21 cellular contexts compared by ENCODE assay signal in the genomic region with DNA sequence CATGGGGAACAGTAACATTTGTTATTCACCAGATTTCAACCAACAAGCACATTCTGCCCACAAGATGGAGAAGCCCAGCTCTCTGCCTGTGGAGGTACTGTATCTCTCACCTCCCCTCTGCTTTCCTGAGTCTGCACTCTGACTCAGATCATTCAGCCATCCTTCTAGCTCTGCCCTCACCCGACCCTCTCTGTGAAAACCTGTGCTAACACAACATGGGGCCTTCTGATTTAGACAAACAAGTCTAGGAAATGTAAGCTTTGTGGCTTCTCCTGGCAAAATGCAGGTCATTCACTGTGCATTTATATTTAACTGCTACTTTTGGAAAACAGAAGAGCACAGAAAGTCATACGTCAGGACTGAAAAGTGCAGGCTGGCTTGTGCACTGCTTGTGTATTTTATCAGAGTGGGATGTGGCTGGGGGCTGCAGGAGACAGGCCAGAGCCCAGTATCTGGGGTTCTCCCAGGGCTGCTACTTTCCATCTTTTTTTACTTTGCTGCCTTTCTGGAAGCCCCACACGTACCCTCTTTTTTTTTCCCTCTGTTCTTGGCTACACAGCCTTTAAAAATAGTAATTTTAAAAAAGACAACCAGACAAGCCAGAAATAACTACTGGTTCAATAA. TPM values are rescaled to one million over a fixed set of nuclear protein-coding genes. Genes with fewer than 3 reads are reported as not detected.
DNase-seq lines count a peak whose midpoint lies in the region; FAIRE-seq and TF ChIP-seq lines count a peak whose summit lies in the region.
"Had no signal": no experiment of that assay in that cellular context is flagged by ENCODE, and none has a peak within 500 bp of the region (broad histone marks: within the 10 kb centered on the region; RNA-seq: fewer than 3 reads in every experiment).

No MANE protein-coding gene starts in this region.

- H3K4me1 ChIP-seq in OCI-LY7 (ENCODE audit: insufficient read depth, low read length, poor library complexity, severe bottlenecking), result peaks cover 5% of the 10 kb centered on the region
- H3K4me1 ChIP-seq: body of pancreas, prostate gland had no signal

- no peaks in the 10 kb centered on the region for H3K9me2 ChIP-seq in OCI-LY7 (ENCODE audit: insufficient read depth, low read length)

- no peaks in the 10 kb centered on the region for H3K9me3 ChIP-seq in OCI-LY7 (ENCODE audit: low read length)
- H3K9me3 ChIP-seq: body of pancreas, prostate gland had no signal

- no peak for TF ChIP-seq CTCF in OCI-LY7 (conservative IDR thresholded peaks at IDR 0.05; ENCODE audit: low read length)
- no peak for TF ChIP-seq CTCF in epithelial cell of esophagus (IDR thresholded peaks at IDR 0.05; ENCODE audit: insufficient read depth, low read depth, low read length, missing control alignments)
- TF ChIP-seq CTCF in progenitor cell of endocrine pancreas (IDR thresholded peaks at IDR 0.05; ENCODE audit: unreplicated experiment), result no peak

- no peak overlapping the region for H3K27ac ChIP-seq in OCI-LY7 (ENCODE audit: low read depth, low read length, poor library complexity, severe bottlenecking)
- H3K27ac ChIP-seq: body of pancreas, prostate gland had no signal

- H3K4me2 ChIP-seq in OCI-LY7 (ENCODE audit: low read length), result no peak overlapping the region
- H3K4me2 ChIP-seq: smooth muscle cell had no signal

- FAIRE-seq in GM12891 (lab: Jason Lieb, UNC), result no peak

- H3K4me3 ChIP-seq in OCI-LY7 (ENCODE audit: low read depth, low read length, poor library complexity, severe bottlenecking), result no peak overlapping the region
- no peak overlapping the region for H3K4me3 ChIP-seq in epithelial cell of esophagus (ENCODE audit: low read length)
- H3K4me3 ChIP-seq: body of pancreas, prostate gland, smooth muscle cell had no signal

- POLR2A ChIA-PET in OCI-LY7 (lab: Charles Lee), result interaction anchor here (0.6 to 0.8 kb wide), 2 partner anchors 20 to 38 kb away, joined by 3 read pairs; no protein-coding TSS in a partner anchor

- no peaks in the 10 kb centered on the region for H3K9me3 Mint-ChIP-seq in progenitor cell of endocrine pancreas (ENCODE audit: low read depth)
- H3K9me3 Mint-ChIP-seq: dendritic cell treated with granulocyte-macrophage colony-stimulating factor and Interleukin-4, amounts not matched to agents 40 ng/mL and 50 ng/mL, for 4 days had no signal

- peaks cover 8% of the 10 kb centered on the region for H3K4me1 Mint-ChIP-seq in progenitor cell of endocrine pancreas (ENCODE audit: low read depth)

- H3K27ac Mint-ChIP-seq in progenitor cell of endocrine pancreas, result peak overlapping the region; percentile 22
- H3K27ac Mint-ChIP-seq: dendritic cell treated with granulocyte-macrophage colony-stimulating factor and Interleukin-4, amounts not matched to agents 40 ng/mL and 50 ng/mL, for 4 days had no signal

- peak overlapping the region; percentile 66; the same call in 1 of the 2 replicates for H2AFZ ChIP-seq in OCI-LY7 (ENCODE audit: low read length)

- H3K79me2 ChIP-seq in OCI-LY7 (ENCODE audit: insufficient read depth, low read depth, low read length), result no peaks in the 10 kb centered on the region

- no peak overlapping the region for H3K4me3 Mint-ChIP-seq in progenitor cell of endocrine pancreas (ENCODE audit: low read depth)
- H3K4me3 Mint-ChIP-seq: dendritic cell treated with granulocyte-macrophage colony-stimulating factor and Interleukin-4, amounts not matched to agents 40 ng/mL and 50 ng/mL, for 4 days had no signal

- TF ChIP-seq POLR2A in GM12891 (IDR thresholded peaks at IDR 0.05; ENCODE audit: low read depth, low read length), result no peak

- H3K36me3 ChIP-seq in OCI-LY7 (ENCODE audit: insufficient read depth, low read length), result no peaks in the 10 kb centered on the region
- H3K36me3 ChIP-seq: prostate gland had no signal

- BruUV-seq in OCI-LY7 (replicated peaks; lab: Mats Ljungman, UMichigan), result no TSS peak

- intact Hi-C loops in OCI-LY7 (cut with micrococcal nuclease; ENCODE audit: unreplicated experiment), result no loop called here

- no peaks in the 10 kb centered on the region for H4K20me1 ChIP-seq in OCI-LY7 (ENCODE audit: insufficient read depth, low read length)

- DNase-seq in HT1080 (ENCODE audit: low read depth) (peak; percentile 30), OCI-LY7 (ENCODE audit: low spot score) (no peak), epithelial cell of esophagus (ENCODE audit: low read depth) (peak; percentile 10), progenitor cell of endocrine pancreas (ENCODE audit: low spot score, unreplicated experiment) (no peak), GOT3 (lab: John Stamatoyannopoulos, UW) (no peak), hepatic stellate cell (ENCODE audit: low spot score) (no peak), GM12891 (ENCODE audit: insufficient read length, low spot score) (no peak), HUDEP-2 (lab: John Stamatoyannopoulos, UW; ENCODE audit: unreplicated experiment in 76 of 76) (no peak)
- DNase-seq: activated CD4-positive, alpha-beta T cell treated with anti-CD3 and anti-CD28 coated beads, Interleukin-2, amount 50 U/mL, for 4 hours; activated naive CD4-positive, alpha-beta T cell treated with Interleukin-2 at 50 U/mL for 16 hours; activated T-cell treated with anti-CD3 and anti-CD28 coated beads for 4 hours; AML-193; body of pancreas; Calu3; NCI-H187; SHP77; stimulated activated CD4-positive, alpha-beta T cell treated with anti-CD3 and anti-CD28 coated beads, Interleukin-4, amount 100 ng/mL, for 4 hours; T-helper 1 cell had no signal

- no peaks in the 10 kb centered on the region for H3K36me3 Mint-ChIP-seq in progenitor cell of endocrine pancreas (ENCODE audit: insufficient read depth)

- CTCF ChIA-PET in OCI-LY7 (lab: Charles Lee; ENCODE audit: unreplicated experiment), result interaction anchor here (1.2 kb wide), 1 partner anchor 27 kb away, joined by 3 read pairs; no protein-coding TSS in a partner anchor

- no peaks in the 10 kb centered on the region for H3K27me3 Mint-ChIP-seq in progenitor cell of endocrine pancreas
- H3K27me3 Mint-ChIP-seq: dendritic cell treated with granulocyte-macrophage colony-stimulating factor and Interleukin-4, amounts not matched to agents 40 ng/mL and 50 ng/mL, for 4 days had no signal

TF ChIP-seq in GM12891, 5 proteins besides CTCF, POLR2A, EP300 and RAD21:
- TF ChIP-seq PAX5 (IDR thresholded peaks at IDR 0.05; ENCODE audit: insufficient read depth, low read length, severe bottlenecking) (no peak), POU2F2 (IDR thresholded peaks at IDR 0.05; ENCODE audit: low read depth, low read length) (no peak), POLR2AphosphoS5 (IDR thresholded peaks at IDR 0.05; ENCODE audit: low read depth, low read length) (no peak), TAF1 (IDR thresholded peaks at IDR 0.05; ENCODE audit: low read depth, low read length) (no peak), SPI1 (IDR thresholded peaks at IDR 0.05; ENCODE audit: low read depth, low read length) (no peak)

RNA-seq across cellular contexts. Expression of a gene that starts 50.8 kb away (rescaled TPM):
- 12.0 and 18.2 TPM in 2 replicates for total RNA-seq in HT1080 (2014; rRNA removed; shearing (Covaris generic))
- polyA plus RNA-seq in HT1080 (2015; cell fraction: cytosol; rRNA removed), result 6.3 and 7.2 TPM in 2 replicates
- 12.6 and 13.5 TPM in 2 replicates for polyA plus RNA-seq in HT1080 (2015; cell fraction: nucleus; rRNA removed)
- not detected in 2 replicates for total RNA-seq in OCI-LY7 (2014; rRNA removed; shearing (Covaris generic))
- total RNA-seq in OCI-LY7 (2022), result not detected in 2 replicates
- 1.1 and 1.8 TPM in 2 replicates for total RNA-seq in progenitor cell of endocrine pancreas
- 0.03 TPM for polyA plus RNA-seq in GM12891 (2012; ENCODE audit: low read depth, missing spikeins)

RNA-seq across cellular contexts. Expression of a gene that starts 54.0 kb away (rescaled TPM):
- 290 and 376 TPM in 2 replicates for total RNA-seq in HT1080 (2014; rRNA removed; shearing (Covaris generic))
- 352 and 426 TPM in 2 replicates for polyA plus RNA-seq in HT1080 (2015; cell fraction: cytosol; rRNA removed)
- 159 and 169 TPM in 2 replicates for polyA plus RNA-seq in HT1080 (2015; cell fraction: nucleus; rRNA removed)
- total RNA-seq in OCI-LY7 (2014; rRNA removed; shearing (Covaris generic)), result 11.8 and 19.2 TPM in 2 replicates
- 53.7 and 55.3 TPM in 2 replicates for total RNA-seq in OCI-LY7 (2022)
- total RNA-seq in progenitor cell of endocrine pancreas, result 64.7 and 66.9 TPM in 2 replicates
- polyA plus RNA-seq in GM12891 (2012; ENCODE audit: low read depth, missing spikeins), result 8.4 TPM

Comparison
In these comparisons a context has a peak if more than half of its experiments do, and no peak if none do; other contexts are left out.
1. DNase-seq: peak in HT1080 (single experiment) and epithelial cell of esophagus (single experiment); none in OCI-LY7 (single experiment), progenitor cell of endocrine pancreas (single experiment), GOT3 (single experiment), hepatic stellate cell (single experiment), GM12891 (single experiment) and HUDEP-2 (0 of 76).